1 cellular context compared by ENCODE assay signal in the genomic region with DNA sequence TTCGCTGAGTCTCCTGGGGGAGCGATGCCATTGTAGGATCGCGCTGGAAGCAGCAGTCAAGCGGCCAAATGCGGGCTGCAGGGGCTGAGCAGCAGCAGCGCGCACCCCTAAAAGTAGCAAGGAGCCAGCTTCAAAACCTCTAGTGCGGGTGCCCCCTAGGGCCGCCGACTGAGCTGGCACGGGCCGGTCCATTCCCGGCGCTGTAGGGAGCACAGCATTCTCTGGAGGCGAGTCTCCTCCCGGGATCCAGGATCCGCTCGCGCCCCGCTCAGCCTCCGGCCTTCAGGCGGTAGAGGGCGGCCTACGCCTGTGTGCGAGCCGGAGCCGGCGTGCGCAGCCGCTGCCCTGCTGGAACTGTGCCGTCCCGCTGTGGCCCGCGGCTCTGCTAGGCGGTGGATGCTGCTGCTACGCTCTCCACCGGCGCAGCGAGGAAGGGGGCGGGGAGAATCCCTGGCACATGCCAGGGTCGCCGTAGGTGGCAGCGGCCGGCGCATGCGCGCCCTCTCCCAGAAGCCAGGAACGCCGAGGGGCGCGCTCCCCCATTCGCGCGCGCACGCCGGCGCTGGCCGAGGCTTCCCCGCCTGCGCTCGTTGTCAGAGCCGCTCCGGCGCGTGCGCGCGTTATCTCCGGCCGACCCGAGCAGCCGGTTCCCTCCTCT.
TF ChIP-seq lines count a peak whose summit lies in the region.

A gene (plus strand): TSS at position 542 of the 658 bp plus-strand sequence. CDS start 148,834 bp downstream, outside the sequence.

TF ChIP-seq in GM12878, 131 proteins besides CTCF, POLR2A, EP300 and RAD21 (continued from another document and continues in another):
- TF ChIP-seq SPI1 (IDR thresholded peaks at IDR 0.05; ENCODE audit: borderline replicate concordance, insufficient read depth, low read depth, low read length) (no peak), LARP7 (IDR thresholded peaks at IDR 0.05) (peak; percentile 82), TARDBP (IDR thresholded peaks at IDR 0.05; ENCODE audit: borderline replicate concordance) (no peak), BRCA1 (IDR thresholded peaks at IDR 0.05; ENCODE audit: low read depth, low read length) (no peak), ZBED1 (IDR thresholded peaks at IDR 0.05; ENCODE audit: borderline replicate concordance) (peak; percentile 45; the same call in 1 of the 2 replicates), KDM1A (IDR thresholded peaks at IDR 0.05; ENCODE audit: borderline replicate concordance) (no peak), MTA2 (IDR thresholded peaks at IDR 0.05; ENCODE audit: low read depth) (no peak), ATF7 (IDR thresholded peaks at IDR 0.05; ENCODE audit: low read depth) (no peak), CHD1 (IDR thresholded peaks at IDR 0.05; ENCODE audit: low read depth, low read length) (no peak), TCF7 (IDR thresholded peaks at IDR 0.05; ENCODE audit: borderline replicate concordance) (no peak), CBX3 (IDR thresholded peaks at IDR 0.05; ENCODE audit: borderline replicate concordance, low read depth) (no peak), ZNF207 (IDR thresholded peaks at IDR 0.05; ENCODE audit: borderline replicate concordance) (peak; percentile 89), ZNF24 (IDR thresholded peaks at IDR 0.05) (no peak), SP1 (IDR thresholded peaks at IDR 0.05; ENCODE audit: low read depth, low read length) (no peak), MXI1 (IDR thresholded peaks at IDR 0.05; ENCODE audit: low read depth, low read length) (peak; percentile 60; the same call in 1 of the 2 replicates), HDAC6 (IDR thresholded peaks at IDR 0.05; ENCODE audit: unreplicated experiment) (no peak), CEBPB (IDR thresholded peaks at IDR 0.05; ENCODE audit: borderline replicate concordance in 1 of 2, low read depth in 2 of 2, low read length in 2 of 2) (no peak), NRF1 (conservative IDR thresholded peaks at IDR 0.05; ENCODE audit: low read depth, low read length) (peak; percentile 77), ZNF384 (IDR thresholded peaks at IDR 0.05; ENCODE audit: borderline replicate concordance, low read depth, low read length) (no peak), NFIC (IDR thresholded peaks at IDR 0.05; ENCODE audit: low read depth, low read length) (0 out of 2 replicates have a peak, but pooled peaks have one; percentile 3), PML (IDR thresholded peaks at IDR 0.05; ENCODE audit: low read length) (peak; percentile 7; the same call in 1 of the 2 replicates), SMARCA5 (IDR thresholded peaks at IDR 0.05) (peak; percentile 94; the same call in 1 of the 2 replicates), POLR2AphosphoS5 (IDR thresholded peaks at IDR 0.05; ENCODE audit: low read length) (peak; percentile 76), SMC3 (IDR thresholded peaks at IDR 0.05; ENCODE audit: borderline replicate concordance, low read length) (peak; percentile 42; the same call in 1 of the 2 replicates), IKZF2 (IDR thresholded peaks at IDR 0.05) (peak; percentile 58 to 67), EGR1 (IDR thresholded peaks at IDR 0.05; ENCODE audit: borderline replicate concordance in 1 of 2, low read depth in 2 of 2, low read length in 2 of 2) (peak in 1 of 2 experiments; percentile 45; a peak in 1 of 3 replicates), POLR2AphosphoS2 (IDR thresholded peaks at IDR 0.05; ENCODE audit: low read depth, low read length) (peak; percentile 49; the same call in 1 of the 2 replicates), TCF3 (IDR thresholded peaks at IDR 0.05; ENCODE audit: borderline replicate concordance, insufficient read depth, low read depth, low read length) (peak; percentile 81), RB1 (IDR thresholded peaks at IDR 0.05; ENCODE audit: borderline replicate concordance) (peak; percentile 54; the same call in 1 of the 2 replicates), MYC (IDR thresholded peaks at IDR 0.05; ENCODE audit: insufficient read depth, insufficient read length, insufficient replicate concordance, low read length, severe bottlenecking) (peak; percentile 73), MEF2B (IDR thresholded peaks at IDR 0.05; ENCODE audit: partially characterized antibody, poor library complexity, severe bottlenecking) (no peak), MYB (IDR thresholded peaks at IDR 0.05; ENCODE audit: borderline replicate concordance, low read depth, low read length) (no peak), DPF2 (IDR thresholded peaks at IDR 0.05) (peak; percentile 13; the same call in 1 of the 2 replicates), NR2F1 (conservative IDR thresholded peaks at IDR 0.05) (peak; percentile 90), PAX5 (IDR thresholded peaks at IDR 0.05; ENCODE audit: borderline replicate concordance, low read depth, low read length) (peak; percentile 55; the same call in 1 of the 2 replicates)
- TF ChIP-seq, protein P1, sequence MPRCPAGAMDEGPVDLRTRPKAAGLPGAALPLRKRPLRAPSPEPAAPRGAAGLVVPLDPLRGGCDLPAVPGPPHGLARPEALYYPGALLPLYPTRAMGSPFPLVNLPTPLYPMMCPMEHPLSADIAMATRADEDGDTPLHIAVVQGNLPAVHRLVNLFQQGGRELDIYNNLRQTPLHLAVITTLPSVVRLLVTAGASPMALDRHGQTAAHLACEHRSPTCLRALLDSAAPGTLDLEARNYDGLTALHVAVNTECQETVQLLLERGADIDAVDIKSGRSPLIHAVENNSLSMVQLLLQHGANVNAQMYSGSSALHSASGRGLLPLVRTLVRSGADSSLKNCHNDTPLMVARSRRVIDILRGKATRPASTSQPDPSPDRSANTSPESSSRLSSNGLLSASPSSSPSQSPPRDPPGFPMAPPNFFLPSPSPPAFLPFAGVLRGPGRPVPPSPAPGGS (IDR thresholded peaks at IDR 0.05; ENCODE audit: borderline replicate concordance, insufficient read depth, low read depth, low read length, poor library complexity, severe bottlenecking): peak; percentile 69
- TF ChIP-seq, protein P2, sequence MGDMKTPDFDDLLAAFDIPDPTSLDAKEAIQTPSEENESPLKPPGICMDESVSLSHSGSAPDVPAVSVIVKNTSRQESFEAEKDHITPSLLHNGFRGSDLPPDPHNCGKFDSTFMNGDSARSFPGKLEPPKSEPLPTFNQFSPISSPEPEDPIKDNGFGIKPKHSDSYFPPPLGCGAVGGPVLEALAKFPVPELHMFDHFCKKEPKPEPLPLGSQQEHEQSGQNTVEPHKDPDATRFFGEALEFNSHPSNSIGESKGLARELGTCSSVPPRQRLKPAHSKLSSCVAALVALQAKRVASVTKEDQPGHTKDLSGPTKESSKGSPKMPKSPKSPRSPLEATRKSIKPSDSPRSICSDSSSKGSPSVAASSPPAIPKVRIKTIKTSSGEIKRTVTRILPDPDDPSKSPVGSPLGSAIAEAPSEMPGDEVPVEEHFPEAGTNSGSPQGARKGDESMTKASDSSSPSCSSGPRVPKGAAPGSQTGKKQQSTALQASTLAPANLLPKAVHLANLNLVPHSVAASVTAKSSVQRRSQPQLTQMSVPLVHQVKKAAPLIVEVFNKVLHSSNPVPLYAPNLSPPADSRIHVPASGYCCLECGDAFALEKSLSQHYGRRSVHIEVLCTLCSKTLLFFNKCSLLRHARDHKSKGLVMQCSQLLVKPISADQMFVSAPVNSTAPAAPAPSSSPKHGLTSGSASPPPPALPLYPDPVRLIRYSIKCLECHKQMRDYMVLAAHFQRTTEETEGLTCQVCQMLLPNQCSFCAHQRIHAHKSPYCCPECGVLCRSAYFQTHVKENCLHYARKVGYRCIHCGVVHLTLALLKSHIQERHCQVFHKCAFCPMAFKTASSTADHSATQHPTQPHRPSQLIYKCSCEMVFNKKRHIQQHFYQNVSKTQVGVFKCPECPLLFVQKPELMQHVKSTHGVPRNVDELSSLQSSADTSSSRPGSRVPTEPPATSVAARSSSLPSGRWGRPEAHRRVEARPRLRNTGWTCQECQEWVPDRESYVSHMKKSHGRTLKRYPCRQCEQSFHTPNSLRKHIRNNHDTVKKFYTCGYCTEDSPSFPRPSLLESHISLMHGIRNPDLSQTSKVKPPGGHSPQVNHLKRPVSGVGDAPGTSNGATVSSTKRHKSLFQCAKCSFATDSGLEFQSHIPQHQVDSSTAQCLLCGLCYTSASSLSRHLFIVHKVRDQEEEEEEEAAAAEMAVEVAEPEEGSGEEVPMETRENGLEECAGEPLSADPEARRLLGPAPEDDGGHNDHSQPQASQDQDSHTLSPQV (IDR thresholded peaks at IDR 0.05): 0 out of 2 replicates have a peak, but pooled peaks have one; percentile 47
- TF ChIP-seq, protein P3, sequence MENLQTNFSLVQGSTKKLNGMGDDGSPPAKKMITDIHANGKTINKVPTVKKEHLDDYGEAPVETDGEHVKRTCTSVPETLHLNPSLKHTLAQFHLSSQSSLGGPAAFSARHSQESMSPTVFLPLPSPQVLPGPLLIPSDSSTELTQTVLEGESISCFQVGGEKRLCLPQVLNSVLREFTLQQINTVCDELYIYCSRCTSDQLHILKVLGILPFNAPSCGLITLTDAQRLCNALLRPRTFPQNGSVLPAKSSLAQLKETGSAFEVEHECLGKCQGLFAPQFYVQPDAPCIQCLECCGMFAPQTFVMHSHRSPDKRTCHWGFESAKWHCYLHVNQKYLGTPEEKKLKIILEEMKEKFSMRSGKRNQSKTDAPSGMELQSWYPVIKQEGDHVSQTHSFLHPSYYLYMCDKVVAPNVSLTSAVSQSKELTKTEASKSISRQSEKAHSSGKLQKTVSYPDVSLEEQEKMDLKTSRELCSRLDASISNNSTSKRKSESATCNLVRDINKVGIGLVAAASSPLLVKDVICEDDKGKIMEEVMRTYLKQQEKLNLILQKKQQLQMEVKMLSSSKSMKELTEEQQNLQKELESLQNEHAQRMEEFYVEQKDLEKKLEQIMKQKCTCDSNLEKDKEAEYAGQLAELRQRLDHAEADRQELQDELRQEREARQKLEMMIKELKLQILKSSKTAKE (IDR thresholded peaks at IDR 0.05; ENCODE audit: low read depth, poor library complexity, severe bottlenecking): no peak
- TF ChIP-seq, protein P4, sequence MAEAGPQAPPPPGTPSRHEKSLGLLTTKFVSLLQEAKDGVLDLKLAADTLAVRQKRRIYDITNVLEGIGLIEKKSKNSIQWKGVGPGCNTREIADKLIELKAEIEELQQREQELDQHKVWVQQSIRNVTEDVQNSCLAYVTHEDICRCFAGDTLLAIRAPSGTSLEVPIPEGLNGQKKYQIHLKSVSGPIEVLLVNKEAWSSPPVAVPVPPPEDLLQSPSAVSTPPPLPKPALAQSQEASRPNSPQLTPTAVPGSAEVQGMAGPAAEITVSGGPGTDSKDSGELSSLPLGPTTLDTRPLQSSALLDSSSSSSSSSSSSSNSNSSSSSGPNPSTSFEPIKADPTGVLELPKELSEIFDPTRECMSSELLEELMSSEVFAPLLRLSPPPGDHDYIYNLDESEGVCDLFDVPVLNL (IDR thresholded peaks at IDR 0.05; ENCODE audit: low read depth, low read length): no peak
- TF ChIP-seq, protein P5, sequence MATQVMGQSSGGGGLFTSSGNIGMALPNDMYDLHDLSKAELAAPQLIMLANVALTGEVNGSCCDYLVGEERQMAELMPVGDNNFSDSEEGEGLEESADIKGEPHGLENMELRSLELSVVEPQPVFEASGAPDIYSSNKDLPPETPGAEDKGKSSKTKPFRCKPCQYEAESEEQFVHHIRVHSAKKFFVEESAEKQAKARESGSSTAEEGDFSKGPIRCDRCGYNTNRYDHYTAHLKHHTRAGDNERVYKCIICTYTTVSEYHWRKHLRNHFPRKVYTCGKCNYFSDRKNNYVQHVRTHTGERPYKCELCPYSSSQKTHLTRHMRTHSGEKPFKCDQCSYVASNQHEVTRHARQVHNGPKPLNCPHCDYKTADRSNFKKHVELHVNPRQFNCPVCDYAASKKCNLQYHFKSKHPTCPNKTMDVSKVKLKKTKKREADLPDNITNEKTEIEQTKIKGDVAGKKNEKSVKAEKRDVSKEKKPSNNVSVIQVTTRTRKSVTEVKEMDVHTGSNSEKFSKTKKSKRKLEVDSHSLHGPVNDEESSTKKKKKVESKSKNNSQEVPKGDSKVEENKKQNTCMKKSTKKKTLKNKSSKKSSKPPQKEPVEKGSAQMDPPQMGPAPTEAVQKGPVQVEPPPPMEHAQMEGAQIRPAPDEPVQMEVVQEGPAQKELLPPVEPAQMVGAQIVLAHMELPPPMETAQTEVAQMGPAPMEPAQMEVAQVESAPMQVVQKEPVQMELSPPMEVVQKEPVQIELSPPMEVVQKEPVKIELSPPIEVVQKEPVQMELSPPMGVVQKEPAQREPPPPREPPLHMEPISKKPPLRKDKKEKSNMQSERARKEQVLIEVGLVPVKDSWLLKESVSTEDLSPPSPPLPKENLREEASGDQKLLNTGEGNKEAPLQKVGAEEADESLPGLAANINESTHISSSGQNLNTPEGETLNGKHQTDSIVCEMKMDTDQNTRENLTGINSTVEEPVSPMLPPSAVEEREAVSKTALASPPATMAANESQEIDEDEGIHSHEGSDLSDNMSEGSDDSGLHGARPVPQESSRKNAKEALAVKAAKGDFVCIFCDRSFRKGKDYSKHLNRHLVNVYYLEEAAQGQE (IDR thresholded peaks at IDR 0.05; ENCODE audit: low read depth, low read length): 0 out of 2 replicates have a peak, but pooled peaks have one; percentile 12
- TF ChIP-seq, protein P6, sequence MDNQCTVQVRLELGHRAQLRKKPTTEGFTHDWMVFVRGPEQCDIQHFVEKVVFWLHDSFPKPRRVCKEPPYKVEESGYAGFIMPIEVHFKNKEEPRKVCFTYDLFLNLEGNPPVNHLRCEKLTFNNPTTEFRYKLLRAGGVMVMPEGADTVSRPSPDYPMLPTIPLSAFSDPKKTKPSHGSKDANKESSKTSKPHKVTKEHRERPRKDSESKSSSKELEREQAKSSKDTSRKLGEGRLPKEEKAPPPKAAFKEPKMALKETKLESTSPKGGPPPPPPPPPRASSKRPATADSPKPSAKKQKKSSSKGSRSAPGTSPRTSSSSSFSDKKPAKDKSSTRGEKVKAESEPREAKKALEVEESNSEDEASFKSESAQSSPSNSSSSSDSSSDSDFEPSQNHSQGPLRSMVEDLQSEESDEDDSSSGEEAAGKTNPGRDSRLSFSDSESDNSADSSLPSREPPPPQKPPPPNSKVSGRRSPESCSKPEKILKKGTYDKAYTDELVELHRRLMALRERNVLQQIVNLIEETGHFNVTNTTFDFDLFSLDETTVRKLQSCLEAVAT (IDR thresholded peaks at IDR 0.05): no peak; the same call in 1 of the 2 replicates
